23 cellular contexts compared by ENCODE assay signal in the genomic region with DNA sequence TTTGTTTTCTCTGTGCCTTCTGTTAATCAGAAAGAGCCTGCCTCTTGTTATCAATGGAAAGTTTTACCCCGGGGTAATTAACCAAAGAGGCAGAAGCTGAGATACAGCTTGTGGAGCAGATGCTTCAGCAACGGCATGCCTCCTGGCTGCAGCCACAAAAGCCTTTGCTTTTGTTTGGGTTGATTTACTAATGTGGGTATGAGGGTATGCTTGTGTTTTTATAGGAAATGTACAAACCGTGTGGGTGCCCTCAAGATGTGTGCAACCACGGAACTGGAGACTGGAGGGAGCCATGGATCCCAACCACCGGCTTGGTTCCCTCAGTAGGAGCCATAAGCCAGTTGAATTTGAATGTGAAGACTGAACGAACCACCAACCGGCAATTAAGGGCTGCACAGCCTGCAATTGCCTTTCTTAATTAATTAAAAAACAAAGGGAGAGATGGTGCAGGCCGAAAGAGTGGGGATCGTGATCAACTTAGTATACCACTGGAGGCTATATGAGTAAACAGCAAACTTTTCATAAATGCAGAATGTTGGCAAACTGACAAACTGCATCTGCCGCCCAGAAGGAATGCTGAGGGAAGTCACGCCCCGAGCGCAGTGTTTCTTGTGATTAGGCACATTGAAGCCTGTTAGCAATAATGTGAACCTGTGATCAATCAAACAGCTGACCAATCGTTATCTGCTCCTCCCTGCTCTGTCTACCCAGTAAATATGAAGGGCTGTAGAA.
DNase-seq lines count a peak whose midpoint lies in the region; ATAC-seq, FAIRE-seq and TF ChIP-seq lines count a peak whose summit lies in the region.
"Had no signal": no experiment of that assay in that cellular context is flagged by ENCODE, and none has a peak within 500 bp of the region (broad histone marks: within the 10 kb centered on the region; RNA-seq: fewer than 3 reads in every experiment).

No MANE protein-coding gene starts in this region.

- no peaks in the 10 kb centered on the region for H3K27me3 ChIP-seq in mammary epithelial cell (ENCODE audit: insufficient read depth, low read length)
- no peaks in the 10 kb centered on the region for H3K27me3 ChIP-seq in bronchial epithelial cell (ENCODE audit: control insufficient read depth, insufficient read depth, low read length)
- no peaks in the 10 kb centered on the region for H3K27me3 ChIP-seq in CD4-positive, alpha-beta T cell (ENCODE audit: control insufficient read depth, insufficient read depth, low read length)
- H3K27me3 ChIP-seq: esophagus squamous epithelium, Peyer's patch had no signal

- 86% methylated on average over 13 of the region's 14 CpGs for WGBS in mammary epithelial cell (ENCODE audit: low coverage, missing lambda C conversion rate)

- CTCF ChIA-PET in MCF 10A (lab: Yijun Ruan, JAX) (no interaction called here), mammary epithelial cell (lab: Charles Lee; ENCODE audit: low non-redundant PET) (no interaction called here)
- CTCF ChIA-PET in CD4-positive, alpha-beta T cell (lab: Charles Lee) = no interaction called here

- no peak for ATAC-seq in HG02840 (IDR thresholded peaks at IDR 0.05; ENCODE audit: low FRiP score, unreplicated experiment)
- ATAC-seq in CD4-positive, alpha-beta T cell (ENCODE audit: poor library complexity) = no peak

- H3K4me1 Mint-ChIP-seq in MCF 10A (ENCODE audit: insufficient read depth, unreplicated experiment) = peaks cover 16% of the 10 kb centered on the region
- no peaks in the 10 kb centered on the region for H3K4me1 Mint-ChIP-seq in CD4-positive, alpha-beta T cell (ENCODE audit: low read depth)
- H3K4me1 Mint-ChIP-seq: CD8-positive, alpha-beta memory T cell had no signal

- H3K36me3 Mint-ChIP-seq in MCF 10A (ENCODE audit: insufficient read depth, unreplicated experiment) = no peaks in the 10 kb centered on the region
- H3K36me3 Mint-ChIP-seq in CD4-positive, alpha-beta T cell (ENCODE audit: low read depth) = peaks cover 37% of the 10 kb centered on the region

- H3K4me3 Mint-ChIP-seq in MCF 10A (ENCODE audit: unreplicated experiment) = no peak overlapping the region
- H3K4me3 Mint-ChIP-seq in CD4-positive, alpha-beta T cell = no peak overlapping the region
- H3K4me3 Mint-ChIP-seq: activated T-cell treated with anti-CD3 and anti-CD28 coated beads, Interleukin-2, amount 50 U/mL, for 24 hours; CD8-positive, alpha-beta memory T cell; type B pancreatic cell had no signal

- dilution Hi-C loops in mammary epithelial cell (cut with HindIII; ENCODE audit: low sequenced_read_pairs) = no loop called here

- H3K4me1 ChIP-seq in mammary epithelial cell (ENCODE audit: insufficient read depth, low read length) = no peaks in the 10 kb centered on the region
- H3K4me1 ChIP-seq: Peyer's patch had no signal

- H2AFZ ChIP-seq in mammary epithelial cell (ENCODE audit: low read depth, low read length) = no peak overlapping the region

- no peaks in the 10 kb centered on the region for H3K36me3 ChIP-seq in mammary epithelial cell (ENCODE audit: insufficient read depth, low read length)
- no peaks in the 10 kb centered on the region for H3K36me3 ChIP-seq in bronchial epithelial cell (ENCODE audit: control insufficient read depth, insufficient read depth, low read length)
- H3K36me3 ChIP-seq: esophagus squamous epithelium, Peyer's patch had no signal

- intact Hi-C loops in MCF 10A (cut with micrococcal nuclease) (no loop called here), mammary epithelial cell (cut with micrococcal nuclease) (no loop called here)
- intact Hi-C loops in CD4-positive, alpha-beta T cell (cut with DNase I, micrococcal nuclease) = no loop called here

- peaks cover 8% of the 10 kb centered on the region for H3K9me3 Mint-ChIP-seq in MCF 10A (ENCODE audit: unreplicated experiment)
- H3K9me3 Mint-ChIP-seq in CD4-positive, alpha-beta T cell = peaks cover 6% of the 10 kb centered on the region

- no TSS peak for BruUV-seq in MCF 10A (replicated peaks; lab: Mats Ljungman, UMichigan)
- no TSS peak for BruUV-seq in mammary epithelial cell (replicated peaks; lab: Mats Ljungman, UMichigan)

- H3K9me3 ChIP-seq in mammary epithelial cell (replicated peaks; ENCODE audit: insufficient read depth, low read length) = peaks cover 5% of the 10 kb centered on the region
- peaks cover 16% of the 10 kb centered on the region for H3K9me3 ChIP-seq in CD4-positive, alpha-beta T cell (ENCODE audit: control insufficient read depth, low read length)

- POLR2A ChIA-PET in MCF 10A (lab: Yijun Ruan, JAX) = interaction anchor here (0.8 to 1.4 kb wide), 3 partner anchors 8 to 32 kb away, joined by 3 to 7 read pairs (median 3); no protein-coding TSS in a partner anchor
- POLR2A ChIA-PET in CD4-positive, alpha-beta T cell (lab: Charles Lee) = no interaction called here

- no peaks in the 10 kb centered on the region for H3K79me2 ChIP-seq in mammary epithelial cell (ENCODE audit: insufficient read depth, low read length)

- H3K9ac ChIP-seq in mammary epithelial cell (ENCODE audit: insufficient read depth, low read length) = no peak overlapping the region

- H3K4me3 ChIP-seq in mammary epithelial cell (replicated peaks in 1 of 3; ENCODE audit: insufficient read depth in 1 of 3, low read depth in 2 of 3, low read length in 3 of 3) (no peak overlapping the region), bronchial epithelial cell (ENCODE audit: low read depth, low read length) (no peak overlapping the region)
- H3K4me3 ChIP-seq: esophagus squamous epithelium, Peyer's patch had no signal

- TF ChIP-seq CTCF in MCF 10A (IDR thresholded peaks at IDR 0.05; ENCODE audit: unreplicated experiment) (no peak), mammary epithelial cell (conservative IDR thresholded peaks at IDR 0.05 in 1 of 2, IDR thresholded peaks at IDR 0.05 in 1 of 2; ENCODE audit: extremely low read depth in 1 of 2, insufficient read depth in 1 of 2, low read depth in 1 of 2, low read length in 2 of 2) (no peak), bronchial epithelial cell (IDR thresholded peaks at IDR 0.05; ENCODE audit: insufficient read depth, low read length, severe bottlenecking) (no peak)
- TF ChIP-seq CTCF in CD4-positive, alpha-beta T cell (IDR thresholded peaks at IDR 0.05) = no peak

- FAIRE-seq in bronchial epithelial cell (lab: Jason Lieb, UNC) = no peak
- FAIRE-seq: colon had no signal

- in situ Hi-C loops in mammary epithelial cell (cut with MboI; ENCODE audit: low sequenced_read_pairs in 2 of 2) = no loop called here

- H3K27me3 Mint-ChIP-seq in MCF 10A (ENCODE audit: insufficient read depth, unreplicated experiment) = no peaks in the 10 kb centered on the region
- H3K27me3 Mint-ChIP-seq in CD4-positive, alpha-beta T cell = no peaks in the 10 kb centered on the region
- H3K27me3 Mint-ChIP-seq: activated T-cell treated with anti-CD3 and anti-CD28 coated beads, Interleukin-2, amount 50 U/mL, for 24 hours; progenitor cell of endocrine pancreas; type B pancreatic cell had no signal

- no peaks in the 10 kb centered on the region for H4K20me1 ChIP-seq in mammary epithelial cell (ENCODE audit: insufficient read depth, low read length)

- no peak overlapping the region for H3K27ac Mint-ChIP-seq in MCF 10A (ENCODE audit: low read depth, unreplicated experiment)
- H3K27ac Mint-ChIP-seq in CD4-positive, alpha-beta T cell = no peak overlapping the region
- H3K27ac Mint-ChIP-seq: activated T-cell treated with anti-CD3 and anti-CD28 coated beads, Interleukin-2, amount 50 U/mL, for 24 hours; progenitor cell of endocrine pancreas; type B pancreatic cell had no signal

- no peak overlapping the region for H3K27ac ChIP-seq in mammary epithelial cell (ENCODE audit: insufficient read depth, low read depth, low read length)
- H3K27ac ChIP-seq in CD4-positive, alpha-beta T cell (ENCODE audit: low read depth, low read length) = no peak overlapping the region
- H3K27ac ChIP-seq: esophagus squamous epithelium, Peyer's patch had no signal

- DNase-seq in MCF 10A (ENCODE audit: unreplicated experiment) = peak; percentile 60
- DNase-seq in mammary epithelial cell = no peak
- DNase-seq in bronchial epithelial cell (ENCODE audit: low read depth) = peak; percentile 47
- peak; percentile 34 for DNase-seq in iris pigment epithelial cell (ENCODE audit: low read depth)
- no peak for DNase-seq in T-helper 2 cell
- no peak for DNase-seq in HT-29 (ENCODE audit: low spot score)
- no peak for DNase-seq in CD4-positive, alpha-beta T cell
- DNase-seq: 8988T; activated CD4-positive, alpha-beta T cell treated with anti-CD3 and anti-CD28 coated beads for 48 hours; activated T-cell treated with anti-CD3 and anti-CD28 coated beads, Interleukin-2, amount 50 U/mL, for 24 hours; AML-193; CD8-positive, alpha-beta memory T cell; DMS53; esophagus squamous epithelium; H7; NCI-H2107; NCI-H510A; NK-92 treated with Interleukin-12 subunit alpha and Interleukin-12 subunit beta, amount 100 ng/mL, for 24 hours; Peyer's patch had no signal

- no peak overlapping the region for H3K4me2 ChIP-seq in mammary epithelial cell (ENCODE audit: insufficient read depth, low read depth, low read length)

Comparison
In these comparisons a context has a peak if more than half of its experiments do, and no peak if none do; other contexts are left out.
1. DNase-seq: peak in MCF 10A (single experiment), bronchial epithelial cell (single experiment) and iris pigment epithelial cell (single experiment); none in mammary epithelial cell (single experiment), T-helper 2 cell (0 of 5), HT-29 (single experiment) and CD4-positive, alpha-beta T cell (0 of 10).